1 cellular context compared by ENCODE assay signal in the genomic region with DNA sequence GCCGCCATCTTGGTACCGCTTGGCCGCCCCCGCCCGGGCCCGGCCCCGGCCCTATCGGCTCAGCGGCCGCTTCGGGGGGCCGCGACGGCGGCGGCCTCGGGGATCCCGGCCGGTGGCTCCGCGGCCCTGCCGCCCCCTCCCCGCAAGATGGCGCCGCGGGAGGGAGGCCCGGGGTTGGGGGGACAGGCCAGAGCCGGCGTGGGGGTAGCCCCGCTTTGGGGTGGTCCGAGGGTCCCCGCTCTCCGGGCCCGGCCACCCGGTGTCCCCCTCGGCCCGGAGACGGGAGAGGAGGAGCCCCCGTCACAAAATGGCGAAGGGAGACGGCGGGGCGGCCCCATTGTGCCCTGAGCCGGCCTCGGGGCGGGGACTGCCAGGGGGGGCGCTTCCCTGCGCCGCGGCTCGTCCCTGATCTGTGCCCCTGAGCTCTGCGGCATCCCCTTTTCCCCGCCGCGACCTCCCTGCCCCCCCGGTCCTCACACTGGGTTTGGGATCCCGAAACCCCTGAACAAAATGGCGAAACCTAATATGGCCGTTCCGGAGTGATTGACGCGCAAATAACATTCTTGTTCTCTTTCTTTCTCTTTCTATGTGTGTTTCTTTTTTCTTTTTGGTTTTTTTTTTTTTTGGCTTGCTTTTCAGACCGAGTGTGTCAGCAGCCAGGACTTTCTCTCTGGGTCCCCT.
TF ChIP-seq lines count a peak whose summit lies in the region.

No MANE protein-coding gene starts in this region.

TF ChIP-seq in K562, 482 proteins besides CTCF, POLR2A, EP300 and RAD21 (continued from another document and continues in another):
- TF ChIP-seq POLR2AphosphoS5 (IDR thresholded peaks at IDR 0.05; ENCODE audit: control insufficient read depth, insufficient read depth, low read depth, low read length) (0 out of 2 replicates have a peak, but pooled peaks have one; percentile 19), ZNF184 (CRISPR knock-in tag; IDR thresholded peaks at IDR 0.05) (no peak), TEAD4 (IDR thresholded peaks at IDR 0.05; ENCODE audit: low read length) (0 out of 2 replicates have a peak, but pooled peaks have one; percentile 27), TEAD4 (CRISPR knock-in tag; IDR thresholded peaks at IDR 0.05; ENCODE audit: borderline replicate concordance) (no peak), SUPT5H (IDR thresholded peaks at IDR 0.05) (0 out of 2 replicates have a peak, but pooled peaks have one; percentile 35), RBM22 (IDR thresholded peaks at IDR 0.05; ENCODE audit: low read depth, low read length, poor library complexity, severe bottlenecking) (peak; percentile 62), SAP30 (IDR thresholded peaks at IDR 0.05; ENCODE audit: borderline replicate concordance, insufficient read depth, low read depth, low read length, poor library complexity, severe bottlenecking) (peak; percentile 14), SNRNP70 (optimal IDR thresholded peaks at IDR 0.05; ENCODE audit: low read depth, low read length) (no peak), SRSF3 (IDR thresholded peaks at IDR 0.05; ENCODE audit: insufficient read depth, low read length) (no peak), POLR3G (IDR thresholded peaks at IDR 0.05; ENCODE audit: extremely low read depth, insufficient read length, insufficient replicate concordance) (no peak), TRIM28 (IDR thresholded peaks at IDR 0.05) (no peak), CEBPG (CRISPR knock-in tag; IDR thresholded peaks at IDR 0.05) (no peak), CEBPG (tag; conservative IDR thresholded peaks at IDR 0.05 in 1 of 2, IDR thresholded peaks at IDR 0.05 in 1 of 2) (no peak), CCNT2 (IDR thresholded peaks at IDR 0.05; ENCODE audit: borderline replicate concordance, extremely low read depth, insufficient read length, low read depth, low read length) (peak; percentile 31), TCFL5 (CRISPR knock-in tag; conservative IDR thresholded peaks at IDR 0.05) (no peak), SMARCC2 (IDR thresholded peaks at IDR 0.05; ENCODE audit: low read depth) (no peak), HIVEP1 (CRISPR knock-in tag; IDR thresholded peaks at IDR 0.05) (no peak), GATA2 (CRISPR knock-in tag; IDR thresholded peaks at IDR 0.05) (no peak), ZNF212 (CRISPR knock-in tag; IDR thresholded peaks at IDR 0.05) (no peak), SMARCE1 (IDR thresholded peaks at IDR 0.05) (no peak), ZNF57 (CRISPR knock-in tag; IDR thresholded peaks at IDR 0.05) (no peak), PCBP1 (IDR thresholded peaks at IDR 0.05; ENCODE audit: low read depth, low read length, poor library complexity, severe bottlenecking) (no peak), ZNF668 (CRISPR knock-in tag; IDR thresholded peaks at IDR 0.05) (no peak), PHF21A (IDR thresholded peaks at IDR 0.05; ENCODE audit: borderline replicate concordance, low read depth) (no peak), POLR2H (tag; IDR thresholded peaks at IDR 0.05; ENCODE audit: low read depth) (no peak), ZC3H8 (IDR thresholded peaks at IDR 0.05) (no peak), XRCC3 (IDR thresholded peaks at IDR 0.05) (no peak), GTF2E2 (tag; IDR thresholded peaks at IDR 0.05) (peak; percentile 55; the same call in 1 of the 2 replicates)
- TF ChIP-seq, protein P1, sequence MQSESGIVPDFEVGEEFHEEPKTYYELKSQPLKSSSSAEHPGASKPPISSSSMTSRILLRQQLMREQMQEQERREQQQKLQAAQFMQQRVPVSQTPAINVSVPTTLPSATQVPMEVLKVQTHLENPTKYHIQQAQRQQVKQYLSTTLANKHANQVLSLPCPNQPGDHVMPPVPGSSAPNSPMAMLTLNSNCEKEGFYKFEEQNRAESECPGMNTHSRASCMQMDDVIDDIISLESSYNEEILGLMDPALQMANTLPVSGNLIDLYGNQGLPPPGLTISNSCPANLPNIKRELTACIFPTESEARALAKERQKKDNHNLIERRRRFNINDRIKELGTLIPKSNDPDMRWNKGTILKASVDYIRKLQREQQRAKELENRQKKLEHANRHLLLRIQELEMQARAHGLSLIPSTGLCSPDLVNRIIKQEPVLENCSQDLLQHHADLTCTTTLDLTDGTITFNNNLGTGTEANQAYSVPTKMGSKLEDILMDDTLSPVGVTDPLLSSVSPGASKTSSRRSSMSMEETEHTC (IDR thresholded peaks at IDR 0.05) = no peak
- TF ChIP-seq, protein P2, sequence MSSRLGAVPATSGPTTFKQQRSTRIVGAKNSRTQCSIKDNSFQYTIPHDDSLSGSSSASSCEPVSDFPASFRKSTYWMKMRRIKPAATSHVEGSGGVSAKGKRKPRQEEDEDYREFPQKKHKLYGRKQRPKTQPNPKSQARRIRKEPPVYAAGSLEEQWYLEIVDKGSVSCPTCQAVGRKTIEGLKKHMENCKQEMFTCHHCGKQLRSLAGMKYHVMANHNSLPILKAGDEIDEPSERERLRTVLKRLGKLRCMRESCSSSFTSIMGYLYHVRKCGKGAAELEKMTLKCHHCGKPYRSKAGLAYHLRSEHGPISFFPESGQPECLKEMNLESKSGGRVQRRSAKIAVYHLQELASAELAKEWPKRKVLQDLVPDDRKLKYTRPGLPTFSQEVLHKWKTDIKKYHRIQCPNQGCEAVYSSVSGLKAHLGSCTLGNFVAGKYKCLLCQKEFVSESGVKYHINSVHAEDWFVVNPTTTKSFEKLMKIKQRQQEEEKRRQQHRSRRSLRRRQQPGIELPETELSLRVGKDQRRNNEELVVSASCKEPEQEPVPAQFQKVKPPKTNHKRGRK (tag; IDR thresholded peaks at IDR 0.05) = no peak
- TF ChIP-seq, protein P3, sequence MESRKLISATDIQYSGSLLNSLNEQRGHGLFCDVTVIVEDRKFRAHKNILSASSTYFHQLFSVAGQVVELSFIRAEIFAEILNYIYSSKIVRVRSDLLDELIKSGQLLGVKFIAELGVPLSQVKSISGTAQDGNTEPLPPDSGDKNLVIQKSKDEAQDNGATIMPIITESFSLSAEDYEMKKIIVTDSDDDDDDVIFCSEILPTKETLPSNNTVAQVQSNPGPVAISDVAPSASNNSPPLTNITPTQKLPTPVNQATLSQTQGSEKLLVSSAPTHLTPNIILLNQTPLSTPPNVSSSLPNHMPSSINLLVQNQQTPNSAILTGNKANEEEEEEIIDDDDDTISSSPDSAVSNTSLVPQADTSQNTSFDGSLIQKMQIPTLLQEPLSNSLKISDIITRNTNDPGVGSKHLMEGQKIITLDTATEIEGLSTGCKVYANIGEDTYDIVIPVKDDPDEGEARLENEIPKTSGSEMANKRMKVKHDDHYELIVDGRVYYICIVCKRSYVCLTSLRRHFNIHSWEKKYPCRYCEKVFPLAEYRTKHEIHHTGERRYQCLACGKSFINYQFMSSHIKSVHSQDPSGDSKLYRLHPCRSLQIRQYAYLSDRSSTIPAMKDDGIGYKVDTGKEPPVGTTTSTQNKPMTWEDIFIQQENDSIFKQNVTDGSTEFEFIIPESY (CRISPR knock-in tag; IDR thresholded peaks at IDR 0.05) = no peak
- TF ChIP-seq, protein P4, sequence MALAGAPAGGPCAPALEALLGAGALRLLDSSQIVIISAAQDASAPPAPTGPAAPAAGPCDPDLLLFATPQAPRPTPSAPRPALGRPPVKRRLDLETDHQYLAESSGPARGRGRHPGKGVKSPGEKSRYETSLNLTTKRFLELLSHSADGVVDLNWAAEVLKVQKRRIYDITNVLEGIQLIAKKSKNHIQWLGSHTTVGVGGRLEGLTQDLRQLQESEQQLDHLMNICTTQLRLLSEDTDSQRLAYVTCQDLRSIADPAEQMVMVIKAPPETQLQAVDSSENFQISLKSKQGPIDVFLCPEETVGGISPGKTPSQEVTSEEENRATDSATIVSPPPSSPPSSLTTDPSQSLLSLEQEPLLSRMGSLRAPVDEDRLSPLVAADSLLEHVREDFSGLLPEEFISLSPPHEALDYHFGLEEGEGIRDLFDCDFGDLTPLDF (CRISPR knock-in tag; IDR thresholded peaks at IDR 0.05) = no peak
- TF ChIP-seq, protein P5, sequence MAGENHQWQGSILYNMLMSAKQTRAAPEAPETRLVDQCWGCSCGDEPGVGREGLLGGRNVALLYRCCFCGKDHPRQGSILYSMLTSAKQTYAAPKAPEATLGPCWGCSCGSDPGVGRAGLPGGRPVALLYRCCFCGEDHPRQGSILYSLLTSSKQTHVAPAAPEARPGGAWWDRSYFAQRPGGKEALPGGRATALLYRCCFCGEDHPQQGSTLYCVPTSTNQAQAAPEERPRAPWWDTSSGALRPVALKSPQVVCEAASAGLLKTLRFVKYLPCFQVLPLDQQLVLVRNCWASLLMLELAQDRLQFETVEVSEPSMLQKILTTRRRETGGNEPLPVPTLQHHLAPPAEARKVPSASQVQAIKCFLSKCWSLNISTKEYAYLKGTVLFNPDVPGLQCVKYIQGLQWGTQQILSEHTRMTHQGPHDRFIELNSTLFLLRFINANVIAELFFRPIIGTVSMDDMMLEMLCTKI (IDR thresholded peaks at IDR 0.05; ENCODE audit: partially characterized antibody) = no peak
- TF ChIP-seq, protein P6, sequence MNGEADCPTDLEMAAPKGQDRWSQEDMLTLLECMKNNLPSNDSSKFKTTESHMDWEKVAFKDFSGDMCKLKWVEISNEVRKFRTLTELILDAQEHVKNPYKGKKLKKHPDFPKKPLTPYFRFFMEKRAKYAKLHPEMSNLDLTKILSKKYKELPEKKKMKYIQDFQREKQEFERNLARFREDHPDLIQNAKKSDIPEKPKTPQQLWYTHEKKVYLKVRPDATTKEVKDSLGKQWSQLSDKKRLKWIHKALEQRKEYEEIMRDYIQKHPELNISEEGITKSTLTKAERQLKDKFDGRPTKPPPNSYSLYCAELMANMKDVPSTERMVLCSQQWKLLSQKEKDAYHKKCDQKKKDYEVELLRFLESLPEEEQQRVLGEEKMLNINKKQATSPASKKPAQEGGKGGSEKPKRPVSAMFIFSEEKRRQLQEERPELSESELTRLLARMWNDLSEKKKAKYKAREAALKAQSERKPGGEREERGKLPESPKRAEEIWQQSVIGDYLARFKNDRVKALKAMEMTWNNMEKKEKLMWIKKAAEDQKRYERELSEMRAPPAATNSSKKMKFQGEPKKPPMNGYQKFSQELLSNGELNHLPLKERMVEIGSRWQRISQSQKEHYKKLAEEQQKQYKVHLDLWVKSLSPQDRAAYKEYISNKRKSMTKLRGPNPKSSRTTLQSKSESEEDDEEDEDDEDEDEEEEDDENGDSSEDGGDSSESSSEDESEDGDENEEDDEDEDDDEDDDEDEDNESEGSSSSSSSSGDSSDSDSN (IDR thresholded peaks at IDR 0.05; ENCODE audit: borderline replicate concordance in 1 of 2, low read depth in 2 of 2, low read length in 2 of 2) = peak; percentile 0 to 52; a peak in 1 of 4 replicates
- TF ChIP-seq, protein P7, sequence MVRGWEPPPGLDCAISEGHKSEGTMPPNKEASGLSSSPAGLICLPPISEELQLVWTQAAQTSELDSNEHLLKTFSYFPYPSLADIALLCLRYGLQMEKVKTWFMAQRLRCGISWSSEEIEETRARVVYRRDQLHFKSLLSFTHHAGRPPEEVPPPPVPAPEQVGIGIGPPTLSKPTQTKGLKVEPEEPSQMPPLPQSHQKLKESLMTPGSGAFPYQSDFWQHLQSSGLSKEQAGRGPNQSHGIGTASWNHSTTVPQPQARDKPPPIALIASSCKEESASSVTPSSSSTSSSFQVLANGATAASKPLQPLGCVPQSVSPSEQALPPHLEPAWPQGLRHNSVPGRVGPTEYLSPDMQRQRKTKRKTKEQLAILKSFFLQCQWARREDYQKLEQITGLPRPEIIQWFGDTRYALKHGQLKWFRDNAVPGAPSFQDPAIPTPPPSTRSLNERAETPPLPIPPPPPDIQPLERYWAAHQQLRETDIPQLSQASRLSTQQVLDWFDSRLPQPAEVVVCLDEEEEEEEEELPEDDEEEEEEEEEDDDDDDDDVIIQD (CRISPR knock-in tag; IDR thresholded peaks at IDR 0.05) = no peak
- TF ChIP-seq, protein P8, sequence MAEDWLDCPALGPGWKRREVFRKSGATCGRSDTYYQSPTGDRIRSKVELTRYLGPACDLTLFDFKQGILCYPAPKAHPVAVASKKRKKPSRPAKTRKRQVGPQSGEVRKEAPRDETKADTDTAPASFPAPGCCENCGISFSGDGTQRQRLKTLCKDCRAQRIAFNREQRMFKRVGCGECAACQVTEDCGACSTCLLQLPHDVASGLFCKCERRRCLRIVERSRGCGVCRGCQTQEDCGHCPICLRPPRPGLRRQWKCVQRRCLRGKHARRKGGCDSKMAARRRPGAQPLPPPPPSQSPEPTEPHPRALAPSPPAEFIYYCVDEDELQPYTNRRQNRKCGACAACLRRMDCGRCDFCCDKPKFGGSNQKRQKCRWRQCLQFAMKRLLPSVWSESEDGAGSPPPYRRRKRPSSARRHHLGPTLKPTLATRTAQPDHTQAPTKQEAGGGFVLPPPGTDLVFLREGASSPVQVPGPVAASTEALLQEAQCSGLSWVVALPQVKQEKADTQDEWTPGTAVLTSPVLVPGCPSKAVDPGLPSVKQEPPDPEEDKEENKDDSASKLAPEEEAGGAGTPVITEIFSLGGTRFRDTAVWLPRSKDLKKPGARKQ (CRISPR knock-in tag; IDR thresholded peaks at IDR 0.05) = no peak
- TF ChIP-seq, protein P9, sequence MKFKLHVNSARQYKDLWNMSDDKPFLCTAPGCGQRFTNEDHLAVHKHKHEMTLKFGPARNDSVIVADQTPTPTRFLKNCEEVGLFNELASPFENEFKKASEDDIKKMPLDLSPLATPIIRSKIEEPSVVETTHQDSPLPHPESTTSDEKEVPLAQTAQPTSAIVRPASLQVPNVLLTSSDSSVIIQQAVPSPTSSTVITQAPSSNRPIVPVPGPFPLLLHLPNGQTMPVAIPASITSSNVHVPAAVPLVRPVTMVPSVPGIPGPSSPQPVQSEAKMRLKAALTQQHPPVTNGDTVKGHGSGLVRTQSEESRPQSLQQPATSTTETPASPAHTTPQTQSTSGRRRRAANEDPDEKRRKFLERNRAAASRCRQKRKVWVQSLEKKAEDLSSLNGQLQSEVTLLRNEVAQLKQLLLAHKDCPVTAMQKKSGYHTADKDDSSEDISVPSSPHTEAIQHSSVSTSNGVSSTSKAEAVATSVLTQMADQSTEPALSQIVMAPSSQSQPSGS (CRISPR knock-in tag; IDR thresholded peaks at IDR 0.05) = no peak
- TF ChIP-seq, protein P10, sequence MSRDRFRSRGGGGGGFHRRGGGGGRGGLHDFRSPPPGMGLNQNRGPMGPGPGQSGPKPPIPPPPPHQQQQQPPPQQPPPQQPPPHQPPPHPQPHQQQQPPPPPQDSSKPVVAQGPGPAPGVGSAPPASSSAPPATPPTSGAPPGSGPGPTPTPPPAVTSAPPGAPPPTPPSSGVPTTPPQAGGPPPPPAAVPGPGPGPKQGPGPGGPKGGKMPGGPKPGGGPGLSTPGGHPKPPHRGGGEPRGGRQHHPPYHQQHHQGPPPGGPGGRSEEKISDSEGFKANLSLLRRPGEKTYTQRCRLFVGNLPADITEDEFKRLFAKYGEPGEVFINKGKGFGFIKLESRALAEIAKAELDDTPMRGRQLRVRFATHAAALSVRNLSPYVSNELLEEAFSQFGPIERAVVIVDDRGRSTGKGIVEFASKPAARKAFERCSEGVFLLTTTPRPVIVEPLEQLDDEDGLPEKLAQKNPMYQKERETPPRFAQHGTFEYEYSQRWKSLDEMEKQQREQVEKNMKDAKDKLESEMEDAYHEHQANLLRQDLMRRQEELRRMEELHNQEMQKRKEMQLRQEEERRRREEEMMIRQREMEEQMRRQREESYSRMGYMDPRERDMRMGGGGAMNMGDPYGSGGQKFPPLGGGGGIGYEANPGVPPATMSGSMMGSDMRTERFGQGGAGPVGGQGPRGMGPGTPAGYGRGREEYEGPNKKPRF (IDR thresholded peaks at IDR 0.05; ENCODE audit: low read depth, low read length) = no peak
- TF ChIP-seq, protein P11, sequence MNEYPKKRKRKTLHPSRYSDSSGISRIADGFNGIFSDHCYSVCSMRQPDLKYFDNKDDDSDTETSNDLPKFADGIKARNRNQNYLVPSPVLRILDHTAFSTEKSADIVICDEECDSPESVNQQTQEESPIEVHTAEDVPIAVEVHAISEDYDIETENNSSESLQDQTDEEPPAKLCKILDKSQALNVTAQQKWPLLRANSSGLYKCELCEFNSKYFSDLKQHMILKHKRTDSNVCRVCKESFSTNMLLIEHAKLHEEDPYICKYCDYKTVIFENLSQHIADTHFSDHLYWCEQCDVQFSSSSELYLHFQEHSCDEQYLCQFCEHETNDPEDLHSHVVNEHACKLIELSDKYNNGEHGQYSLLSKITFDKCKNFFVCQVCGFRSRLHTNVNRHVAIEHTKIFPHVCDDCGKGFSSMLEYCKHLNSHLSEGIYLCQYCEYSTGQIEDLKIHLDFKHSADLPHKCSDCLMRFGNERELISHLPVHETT (CRISPR knock-in tag; conservative IDR thresholded peaks at IDR 0.05 in 1 of 2, IDR thresholded peaks at IDR 0.05 in 1 of 2) = no peak
